20 cellular contexts compared by ENCODE assay signal in genomic region chr12:89769483-89769818, GRCh38.
DNase-seq lines count a peak whose midpoint lies in the region; ATAC-seq and TF ChIP-seq lines count a peak whose summit lies in the region.
"Had no signal": no experiment of that assay in that cellular context is flagged by ENCODE, and none has a peak within 500 bp of the region (broad histone marks: within the 10 kb centered on the region; RNA-seq: fewer than 3 reads in every experiment).

No MANE protein-coding gene starts in this region.

- POLR2A ChIA-PET in naive thymus-derived CD8-positive, alpha-beta T cell (lab: Charles Lee): no interaction called here
- POLR2A ChIA-PET in RWPE1 (lab: Yijun Ruan, JAX; ENCODE audit: low non-redundant PET): no interaction called here

- H3K4me3 Mint-ChIP-seq in HFFc6: no peak overlapping the region
- H3K4me3 Mint-ChIP-seq in naive thymus-derived CD8-positive, alpha-beta T cell: no peak overlapping the region
- H3K4me3 Mint-ChIP-seq: activated naive CD4-positive, alpha-beta T cell treated with anti-CD3 and anti-CD28 coated beads, Interleukin-2, amount 10 ng/mL, durations not matched to agents 7 days and 5 days; nephron had no signal

- H3K4me3 ChIP-seq in brain microvascular endothelial cell (ENCODE audit: low read depth, low read length) (no peak overlapping the region), osteoblast (ENCODE audit: insufficient read depth, low read length) (no peak overlapping the region)
- H3K4me3 ChIP-seq: body of pancreas, coronary artery, HAP-1 had no signal

- DNase-seq in NCI-H82 (lab: John Stamatoyannopoulos, UW): peak; percentile 27
- DNase-seq in NCI-H82 treated with DMSO at 0.1 percent for 48 hours (lab: John Stamatoyannopoulos, UW; ENCODE audit: unreplicated experiment): no peak
- DNase-seq in HFFc6: no peak
- DNase-seq in brain microvascular endothelial cell: no peak
- no peak for DNase-seq in osteoblast (ENCODE audit: insufficient read length, low spot score, missing footprints)
- DNase-seq in naive thymus-derived CD8-positive, alpha-beta T cell: no peak
- DNase-seq in RWPE1 (ENCODE audit: low spot score): no peak
- DNase-seq in inferior parietal cortex (ENCODE audit: extremely low spot score): no peak
- DNase-seq: 8988T; activated CD8-positive, alpha-beta memory T cell treated with anti-CD3 and anti-CD28 coated beads, Interleukin-2, amount 50 U/mL, for 48 hours; activated naive CD4-positive, alpha-beta T cell treated with anti-CD3 and anti-CD28 coated beads, Interleukin-2, amount 10 ng/mL, durations not matched to agents 7 days and 5 days; DMS53; kidney glomerular epithelial cell; stimulated activated CD4-positive, alpha-beta T cell treated with anti-CD3 and anti-CD28 coated beads, Interleukin-2, amount 100 ng/mL, for 48 hours had no signal

- peak overlapping the region; percentile 82 for H3K27ac Mint-ChIP-seq in HFFc6
- no peak overlapping the region for H3K27ac Mint-ChIP-seq in naive thymus-derived CD8-positive, alpha-beta T cell
- H3K27ac Mint-ChIP-seq: activated naive CD4-positive, alpha-beta T cell treated with anti-CD3 and anti-CD28 coated beads, Interleukin-2, amount 10 ng/mL, durations not matched to agents 7 days and 5 days; nephron; progenitor cell of endocrine pancreas had no signal

- H3K36me3 ChIP-seq in brain microvascular endothelial cell (replicated peaks) (no peaks in the 10 kb centered on the region), osteoblast (ENCODE audit: insufficient read depth, low read length) (no peaks in the 10 kb centered on the region)
- H3K36me3 ChIP-seq: HAP-1 had no signal

- TF ChIP-seq CTCF in HFFc6 (IDR thresholded peaks at IDR 0.05): peak; percentile 60
- TF ChIP-seq CTCF in brain microvascular endothelial cell (IDR thresholded peaks at IDR 0.05; ENCODE audit: low read depth, low read length, missing control alignments): peak; percentile 27
- peak; percentile 12 for TF ChIP-seq CTCF in osteoblast (IDR thresholded peaks at IDR 0.05; ENCODE audit: extremely low read depth, low read depth, low read length)
- TF ChIP-seq CTCF in RWPE1 (conservative IDR thresholded peaks at IDR 0.05; ENCODE audit: low read depth): no peak

- H3K27me3 ChIP-seq in brain microvascular endothelial cell (replicated peaks) (no peaks in the 10 kb centered on the region), osteoblast (ENCODE audit: insufficient read depth, low read length) (no peaks in the 10 kb centered on the region)
- H3K27me3 ChIP-seq: body of pancreas had no signal

- H3K27ac ChIP-seq in brain microvascular endothelial cell (peak overlapping the region; percentile 37), osteoblast (ENCODE audit: low read depth, low read length) (peak overlapping the region; percentile 86), RWPE1 (no peak overlapping the region)
- H3K27ac ChIP-seq: body of pancreas, C4-2B, coronary artery had no signal

- no peaks in the 10 kb centered on the region for H3K9me3 ChIP-seq in osteoblast (ENCODE audit: low read depth, low read length)
- H3K9me3 ChIP-seq: body of pancreas, HAP-1 had no signal

- no peak overlapping the region for H2AFZ ChIP-seq in osteoblast (ENCODE audit: low read length)

- in situ Hi-C loops in brain microvascular endothelial cell (cut with HindIII; ENCODE audit: low pct_ligation_motif_present, low sequenced_read_pairs): no loop called here

- no peak for ATAC-seq in naive thymus-derived CD8-positive, alpha-beta T cell
- ATAC-seq: body of pancreas had no signal

- peaks cover 44% of the 10 kb centered on the region for H3K4me1 Mint-ChIP-seq in HFFc6 (ENCODE audit: low read depth)
- peaks cover 2 to 36% (median 15%) of the 10 kb centered on the region in 4 donors for H3K4me1 Mint-ChIP-seq in naive thymus-derived CD8-positive, alpha-beta T cell

- H3K9me3 Mint-ChIP-seq in HFFc6: no peaks in the 10 kb centered on the region
- peaks cover 0 to 10% (median 0%) of the 10 kb centered on the region in 9 donors for H3K9me3 Mint-ChIP-seq in naive thymus-derived CD8-positive, alpha-beta T cell
- H3K9me3 Mint-ChIP-seq: activated naive CD4-positive, alpha-beta T cell treated with anti-CD3 and anti-CD28 coated beads, Interleukin-2, amount 10 ng/mL, durations not matched to agents 7 days and 5 days had no signal

- no peaks in the 10 kb centered on the region for H3K36me3 Mint-ChIP-seq in HFFc6 (ENCODE audit: low read depth)
- peaks cover 0 to 4% (median 0%) of the 10 kb centered on the region in 3 donors for H3K36me3 Mint-ChIP-seq in naive thymus-derived CD8-positive, alpha-beta T cell
- H3K36me3 Mint-ChIP-seq: activated naive CD4-positive, alpha-beta T cell treated with anti-CD3 and anti-CD28 coated beads, Interleukin-2, amount 10 ng/mL, durations not matched to agents 7 days and 5 days had no signal

- CTCF ChIA-PET in RWPE1 (lab: Yijun Ruan, JAX): interaction anchor here (0.6 kb wide), 1 partner anchor 193 kb away, joined by 4 read pairs; no protein-coding TSS in a partner anchor

- no peaks in the 10 kb centered on the region for H4K20me1 ChIP-seq in osteoblast (ENCODE audit: insufficient read depth, low read length)

- no peaks in the 10 kb centered on the region for H3K79me2 ChIP-seq in osteoblast (ENCODE audit: insufficient read depth, low read length)

- peaks cover 15% of the 10 kb centered on the region for H3K4me1 ChIP-seq in osteoblast (ENCODE audit: insufficient read depth, low read length)
- H3K4me1 ChIP-seq: body of pancreas, HAP-1 had no signal

- no peaks in the 10 kb centered on the region for H3K27me3 Mint-ChIP-seq in HFFc6 (ENCODE audit: insufficient read depth)
- H3K27me3 Mint-ChIP-seq in naive thymus-derived CD8-positive, alpha-beta T cell: no peaks in the 10 kb centered on the region
- H3K27me3 Mint-ChIP-seq: activated naive CD4-positive, alpha-beta T cell treated with anti-CD3 and anti-CD28 coated beads, Interleukin-2, amount 10 ng/mL, durations not matched to agents 7 days and 5 days; progenitor cell of endocrine pancreas had no signal

- H3K4me2 ChIP-seq in osteoblast (ENCODE audit: insufficient read depth, low read length): no peak overlapping the region
